8 cellular contexts compared by ENCODE assay signal in the genomic region with DNA sequence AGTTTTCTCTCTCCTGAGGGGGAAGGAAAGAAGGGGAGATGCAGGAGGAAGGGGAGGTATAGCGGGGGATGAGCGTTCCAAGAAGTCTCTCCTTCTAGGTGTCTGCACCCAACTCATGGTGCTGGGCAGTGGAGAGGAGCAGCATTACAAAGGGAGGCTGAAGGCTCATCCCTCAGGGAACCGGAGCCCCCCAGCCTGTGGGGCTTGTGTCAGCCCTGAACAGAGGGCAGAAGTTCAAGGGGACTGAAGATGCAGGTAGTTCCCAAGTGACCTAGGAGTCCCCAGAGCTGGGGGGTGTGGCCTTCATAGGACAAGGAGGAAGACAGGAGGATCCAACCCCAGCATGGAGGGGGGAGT. TPM values are rescaled to one million over a fixed set of nuclear protein-coding genes. Genes with fewer than 3 reads are reported as not detected.
A peak's percentile ranks its signal among the peaks of the same experiment; 100 is the strongest.
DNase-seq lines count a peak whose midpoint lies in the region; ATAC-seq and TF ChIP-seq lines count a peak whose summit lies in the region.
"Had no signal": no experiment of that assay in that cellular context is flagged by ENCODE, and none has a peak within 500 bp of the region (broad histone marks: within the 10 kb centered on the region; RNA-seq: fewer than 3 reads in every experiment).

No MANE protein-coding gene starts in this region.

- H3K27me3 Mint-ChIP-seq in progenitor cell of endocrine pancreas = peaks cover 5% of the 10 kb centered on the region

- H3K4me3 ChIP-seq in HFF-Myc (replicated peaks; ENCODE audit: low read depth, low read length) (peak overlapping the region; percentile 99), astrocyte of the cerebellum (ENCODE audit: low read depth, low read length) (peak overlapping the region; percentile 94)

- H3K4me3 Mint-ChIP-seq in progenitor cell of endocrine pancreas (ENCODE audit: low read depth) = peak overlapping the region; percentile 66

- DNase-seq in HFF-Myc (ENCODE audit: extremely low read depth, low read depth) (no peak), astrocyte of the cerebellum (ENCODE audit: low read depth) (no peak), progenitor cell of endocrine pancreas (ENCODE audit: low spot score, unreplicated experiment) (no peak), foreskin keratinocyte (no peak), pons (ENCODE audit: low spot score) (no peak)
- DNase-seq in stimulated activated CD8-positive, alpha-beta memory T cell treated with anti-CD3 and anti-CD28 coated beads, Interleukin-4, amount 100 ng/mL, for 48 hours = no peak
- DNase-seq: NCI-H2081; stimulated activated CD4-positive, alpha-beta T cell treated with anti-CD3 and anti-CD28 coated beads, Interleukin-15, amount 100 ng/mL, for 24 hours had no signal

- in situ Hi-C loops in astrocyte of the cerebellum (cut with HindIII; ENCODE audit: low sequenced_read_pairs) = no loop called here

- H3K9me3 Mint-ChIP-seq in progenitor cell of endocrine pancreas (ENCODE audit: low read depth) = no peaks in the 10 kb centered on the region

- peaks cover 37% of the 10 kb centered on the region for H3K4me1 ChIP-seq in foreskin keratinocyte

- H3K36me3 Mint-ChIP-seq in progenitor cell of endocrine pancreas (ENCODE audit: insufficient read depth) = peaks cover under 1% of the 10 kb centered on the region

- TF ChIP-seq CTCF in HFF-Myc (IDR thresholded peaks at IDR 0.05; ENCODE audit: low read depth, low read length, missing control alignments) = no peak
- no peak for TF ChIP-seq CTCF in astrocyte of the cerebellum (IDR thresholded peaks at IDR 0.05; ENCODE audit: low read depth, low read length, missing control alignments)
- no peak for TF ChIP-seq CTCF in progenitor cell of endocrine pancreas (IDR thresholded peaks at IDR 0.05; ENCODE audit: unreplicated experiment)
- TF ChIP-seq CTCF in foreskin keratinocyte (conservative IDR thresholded peaks at IDR 0.05) = no peak

- no peak for ATAC-seq in foreskin keratinocyte

- H3K27ac ChIP-seq in foreskin keratinocyte = no peak overlapping the region

- H3K27me3 ChIP-seq in foreskin keratinocyte = no peaks in the 10 kb centered on the region

- peaks cover 6% of the 10 kb centered on the region for H3K4me1 Mint-ChIP-seq in progenitor cell of endocrine pancreas (ENCODE audit: low read depth)

- H3K27ac Mint-ChIP-seq in progenitor cell of endocrine pancreas = peak overlapping the region; percentile 4

RNA-seq across cellular contexts. Expression of gene C11orf68, which starts 1.8 kb away (rescaled TPM):
- 23.9 and 28.6 TPM in 2 replicates for total RNA-seq in progenitor cell of endocrine pancreas
- 40.5 and 41.7 TPM in 2 replicates for total RNA-seq in foreskin keratinocyte
- polyA plus RNA-seq in foreskin keratinocyte = 63.3 and 69.0 TPM in 2 replicates

RNA-seq across cellular contexts. Expression of gene DRAP1, which starts 2.2 kb away (rescaled TPM):
- 61.5 and 65.8 TPM in 2 replicates for total RNA-seq in progenitor cell of endocrine pancreas
- total RNA-seq in foreskin keratinocyte = 284 and 286 TPM in 2 replicates
- 424 and 432 TPM in 2 replicates for polyA plus RNA-seq in foreskin keratinocyte

RNA-seq across cellular contexts. Expression of gene FOSL1, which starts 16.9 kb away (rescaled TPM):
- total RNA-seq in progenitor cell of endocrine pancreas (1.7 and 2.6 TPM in 2 replicates), foreskin keratinocyte (127 and 153 TPM in 2 replicates)
- 199 and 204 TPM in 2 replicates for polyA plus RNA-seq in foreskin keratinocyte

RNA-seq across cellular contexts. Expression of gene CCDC85B, which starts 26.6 kb away (rescaled TPM):
- total RNA-seq in progenitor cell of endocrine pancreas (7.4 and 7.9 TPM in 2 replicates), foreskin keratinocyte (25.4 and 36.9 TPM in 2 replicates)
- 58.9 and 62.1 TPM in 2 replicates for polyA plus RNA-seq in foreskin keratinocyte

RNA-seq across cellular contexts. Expression of gene TSGA10IP, which starts 28.2 kb away (rescaled TPM):
- not detected in 2 replicates for total RNA-seq in progenitor cell of endocrine pancreas
- total RNA-seq in foreskin keratinocyte = not detected in 2 replicates
- polyA plus RNA-seq in foreskin keratinocyte = not detected in 2 replicates

Comparison
In these comparisons a context has a peak if more than half of its experiments do, and no peak if none do; other contexts are left out.
1. RNA of gene FOSL1, which starts 16.9 kb away (total RNA-seq): 127 to 153 TPM in foreskin keratinocyte; 1.7 to 2.6 TPM in progenitor cell of endocrine pancreas; every median in the first group is over 10 times any median in the second.